2 cellular contexts compared by ENCODE assay signal in the genomic region with DNA sequence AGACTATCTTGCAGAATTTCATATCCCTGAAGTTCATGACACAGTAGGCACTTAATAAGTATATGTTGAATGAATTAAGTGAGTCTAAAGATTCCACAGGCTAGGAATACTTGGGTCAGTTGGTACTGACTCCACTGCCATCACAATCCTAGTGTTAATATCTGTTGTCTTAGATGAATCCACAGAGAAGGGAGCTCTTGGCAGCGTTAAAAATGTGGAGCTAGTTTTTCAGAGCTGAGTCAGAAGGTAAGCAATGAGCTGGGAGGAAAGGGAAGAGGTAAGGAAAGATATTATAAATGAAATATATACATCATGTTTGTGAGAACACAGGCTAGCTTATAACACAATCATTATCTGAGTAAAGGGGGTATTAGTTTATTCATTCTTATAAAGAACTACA.
TF ChIP-seq lines count a peak whose summit lies in the region.

No MANE protein-coding gene starts in this region.

TF ChIP-seq in IMR-90, 13 proteins besides CTCF, POLR2A, EP300 and RAD21 (continued from another document):
- TF ChIP-seq NFE2L2 (IDR thresholded peaks at IDR 0.05; ENCODE audit: low read depth, low read length) (no peak), BHLHE40 (IDR thresholded peaks at IDR 0.05; ENCODE audit: low read depth, low read length) (no peak), SMC3 (IDR thresholded peaks at IDR 0.05; ENCODE audit: low read depth, low read length) (no peak), CEBPB (IDR thresholded peaks at IDR 0.05; ENCODE audit: low read depth, low read length) (no peak), RFX5 (IDR thresholded peaks at IDR 0.05; ENCODE audit: low read depth, low read length) (no peak)
- TF ChIP-seq, protein P1, sequence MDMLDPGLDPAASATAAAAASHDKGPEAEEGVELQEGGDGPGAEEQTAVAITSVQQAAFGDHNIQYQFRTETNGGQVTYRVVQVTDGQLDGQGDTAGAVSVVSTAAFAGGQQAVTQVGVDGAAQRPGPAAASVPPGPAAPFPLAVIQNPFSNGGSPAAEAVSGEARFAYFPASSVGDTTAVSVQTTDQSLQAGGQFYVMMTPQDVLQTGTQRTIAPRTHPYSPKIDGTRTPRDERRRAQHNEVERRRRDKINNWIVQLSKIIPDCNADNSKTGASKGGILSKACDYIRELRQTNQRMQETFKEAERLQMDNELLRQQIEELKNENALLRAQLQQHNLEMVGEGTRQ (IDR thresholded peaks at IDR 0.05; ENCODE audit: low read depth, low read length): no peak
- TF ChIP-seq, protein P2, sequence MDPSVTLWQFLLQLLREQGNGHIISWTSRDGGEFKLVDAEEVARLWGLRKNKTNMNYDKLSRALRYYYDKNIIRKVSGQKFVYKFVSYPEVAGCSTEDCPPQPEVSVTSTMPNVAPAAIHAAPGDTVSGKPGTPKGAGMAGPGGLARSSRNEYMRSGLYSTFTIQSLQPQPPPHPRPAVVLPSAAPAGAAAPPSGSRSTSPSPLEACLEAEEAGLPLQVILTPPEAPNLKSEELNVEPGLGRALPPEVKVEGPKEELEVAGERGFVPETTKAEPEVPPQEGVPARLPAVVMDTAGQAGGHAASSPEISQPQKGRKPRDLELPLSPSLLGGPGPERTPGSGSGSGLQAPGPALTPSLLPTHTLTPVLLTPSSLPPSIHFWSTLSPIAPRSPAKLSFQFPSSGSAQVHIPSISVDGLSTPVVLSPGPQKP (IDR thresholded peaks at IDR 0.05; ENCODE audit: borderline replicate concordance, low read depth, low read length): no peak
TF ChIP-seq in IMR-90: peak in this region for 0.

TF ChIP-seq in SK-N-SH treated with all-trans-retinoic acid at 6 μM for 48 hours, 23 proteins besides CTCF, POLR2A, EP300 and RAD21:
- TF ChIP-seq, protein P3, sequence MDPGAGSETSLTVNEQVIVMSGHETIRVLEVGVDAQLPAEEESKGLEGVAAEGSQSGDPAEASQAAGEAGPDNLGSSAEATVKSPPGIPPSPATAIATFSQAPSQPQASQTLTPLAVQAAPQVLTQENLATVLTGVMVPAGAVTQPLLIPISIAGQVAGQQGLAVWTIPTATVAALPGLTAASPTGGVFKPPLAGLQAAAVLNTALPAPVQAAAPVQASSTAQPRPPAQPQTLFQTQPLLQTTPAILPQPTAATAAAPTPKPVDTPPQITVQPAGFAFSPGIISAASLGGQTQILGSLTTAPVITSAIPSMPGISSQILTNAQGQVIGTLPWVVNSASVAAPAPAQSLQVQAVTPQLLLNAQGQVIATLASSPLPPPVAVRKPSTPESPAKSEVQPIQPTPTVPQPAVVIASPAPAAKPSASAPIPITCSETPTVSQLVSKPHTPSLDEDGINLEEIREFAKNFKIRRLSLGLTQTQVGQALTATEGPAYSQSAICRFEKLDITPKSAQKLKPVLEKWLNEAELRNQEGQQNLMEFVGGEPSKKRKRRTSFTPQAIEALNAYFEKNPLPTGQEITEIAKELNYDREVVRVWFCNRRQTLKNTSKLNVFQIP (CRISPR knock-in tag; IDR thresholded peaks at IDR 0.05; ENCODE audit: borderline replicate concordance, low read depth): no peak
- TF ChIP-seq, protein P4, sequence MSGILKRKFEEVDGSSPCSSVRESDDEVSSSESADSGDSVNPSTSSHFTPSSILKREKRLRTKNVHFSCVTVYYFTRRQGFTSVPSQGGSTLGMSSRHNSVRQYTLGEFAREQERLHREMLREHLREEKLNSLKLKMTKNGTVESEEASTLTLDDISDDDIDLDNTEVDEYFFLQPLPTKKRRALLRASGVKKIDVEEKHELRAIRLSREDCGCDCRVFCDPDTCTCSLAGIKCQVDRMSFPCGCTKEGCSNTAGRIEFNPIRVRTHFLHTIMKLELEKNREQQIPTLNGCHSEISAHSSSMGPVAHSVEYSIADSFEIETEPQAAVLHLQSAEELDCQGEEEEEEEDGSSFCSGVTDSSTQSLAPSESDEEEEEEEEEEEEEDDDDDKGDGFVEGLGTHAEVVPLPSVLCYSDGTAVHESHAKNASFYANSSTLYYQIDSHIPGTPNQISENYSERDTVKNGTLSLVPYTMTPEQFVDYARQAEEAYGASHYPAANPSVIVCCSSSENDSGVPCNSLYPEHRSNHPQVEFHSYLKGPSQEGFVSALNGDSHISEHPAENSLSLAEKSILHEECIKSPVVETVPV (CRISPR knock-in tag; IDR thresholded peaks at IDR 0.05): no peak
- TF ChIP-seq, protein P5, sequence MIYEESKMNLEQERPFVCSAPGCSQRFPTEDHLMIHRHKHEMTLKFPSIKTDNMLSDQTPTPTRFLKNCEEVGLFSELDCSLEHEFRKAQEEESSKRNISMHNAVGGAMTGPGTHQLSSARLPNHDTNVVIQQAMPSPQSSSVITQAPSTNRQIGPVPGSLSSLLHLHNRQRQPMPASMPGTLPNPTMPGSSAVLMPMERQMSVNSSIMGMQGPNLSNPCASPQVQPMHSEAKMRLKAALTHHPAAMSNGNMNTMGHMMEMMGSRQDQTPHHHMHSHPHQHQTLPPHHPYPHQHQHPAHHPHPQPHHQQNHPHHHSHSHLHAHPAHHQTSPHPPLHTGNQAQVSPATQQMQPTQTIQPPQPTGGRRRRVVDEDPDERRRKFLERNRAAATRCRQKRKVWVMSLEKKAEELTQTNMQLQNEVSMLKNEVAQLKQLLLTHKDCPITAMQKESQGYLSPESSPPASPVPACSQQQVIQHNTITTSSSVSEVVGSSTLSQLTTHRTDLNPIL (CRISPR knock-in tag; IDR thresholded peaks at IDR 0.05; ENCODE audit: low read depth): no peak
- TF ChIP-seq ZFP3 (CRISPR knock-in tag; IDR thresholded peaks at IDR 0.05) (no peak), ZC3H10 (CRISPR knock-in tag; IDR thresholded peaks at IDR 0.05) (no peak), PPARA (CRISPR knock-in tag; IDR thresholded peaks at IDR 0.05; ENCODE audit: borderline replicate concordance) (no peak), TCF4 (CRISPR knock-in tag; IDR thresholded peaks at IDR 0.05; ENCODE audit: borderline replicate concordance) (no peak), RARB (CRISPR knock-in tag; IDR thresholded peaks at IDR 0.05) (no peak), ESRRG (CRISPR knock-in tag; IDR thresholded peaks at IDR 0.05) (no peak), TOX (CRISPR knock-in tag; IDR thresholded peaks at IDR 0.05; ENCODE audit: borderline replicate concordance) (no peak), ZNF70 (CRISPR knock-in tag; IDR thresholded peaks at IDR 0.05) (no peak), SNAI2 (CRISPR knock-in tag; IDR thresholded peaks at IDR 0.05) (no peak), ZNF8 (CRISPR knock-in tag; IDR thresholded peaks at IDR 0.05) (no peak), ZFP30 (CRISPR knock-in tag; IDR thresholded peaks at IDR 0.05) (no peak), OSR1 (CRISPR knock-in tag; IDR thresholded peaks at IDR 0.05) (no peak), BACH2 (CRISPR knock-in tag; IDR thresholded peaks at IDR 0.05; ENCODE audit: borderline replicate concordance) (no peak)
- TF ChIP-seq, protein P6, sequence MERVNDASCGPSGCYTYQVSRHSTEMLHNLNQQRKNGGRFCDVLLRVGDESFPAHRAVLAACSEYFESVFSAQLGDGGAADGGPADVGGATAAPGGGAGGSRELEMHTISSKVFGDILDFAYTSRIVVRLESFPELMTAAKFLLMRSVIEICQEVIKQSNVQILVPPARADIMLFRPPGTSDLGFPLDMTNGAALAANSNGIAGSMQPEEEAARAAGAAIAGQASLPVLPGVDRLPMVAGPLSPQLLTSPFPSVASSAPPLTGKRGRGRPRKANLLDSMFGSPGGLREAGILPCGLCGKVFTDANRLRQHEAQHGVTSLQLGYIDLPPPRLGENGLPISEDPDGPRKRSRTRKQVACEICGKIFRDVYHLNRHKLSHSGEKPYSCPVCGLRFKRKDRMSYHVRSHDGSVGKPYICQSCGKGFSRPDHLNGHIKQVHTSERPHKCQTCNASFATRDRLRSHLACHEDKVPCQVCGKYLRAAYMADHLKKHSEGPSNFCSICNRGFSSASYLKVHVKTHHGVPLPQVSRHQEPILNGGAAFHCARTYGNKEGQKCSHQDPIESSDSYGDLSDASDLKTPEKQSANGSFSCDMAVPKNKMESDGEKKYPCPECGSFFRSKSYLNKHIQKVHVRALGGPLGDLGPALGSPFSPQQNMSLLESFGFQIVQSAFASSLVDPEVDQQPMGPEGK (CRISPR knock-in tag; IDR thresholded peaks at IDR 0.05; ENCODE audit: borderline replicate concordance): no peak
- TF ChIP-seq, protein P7, sequence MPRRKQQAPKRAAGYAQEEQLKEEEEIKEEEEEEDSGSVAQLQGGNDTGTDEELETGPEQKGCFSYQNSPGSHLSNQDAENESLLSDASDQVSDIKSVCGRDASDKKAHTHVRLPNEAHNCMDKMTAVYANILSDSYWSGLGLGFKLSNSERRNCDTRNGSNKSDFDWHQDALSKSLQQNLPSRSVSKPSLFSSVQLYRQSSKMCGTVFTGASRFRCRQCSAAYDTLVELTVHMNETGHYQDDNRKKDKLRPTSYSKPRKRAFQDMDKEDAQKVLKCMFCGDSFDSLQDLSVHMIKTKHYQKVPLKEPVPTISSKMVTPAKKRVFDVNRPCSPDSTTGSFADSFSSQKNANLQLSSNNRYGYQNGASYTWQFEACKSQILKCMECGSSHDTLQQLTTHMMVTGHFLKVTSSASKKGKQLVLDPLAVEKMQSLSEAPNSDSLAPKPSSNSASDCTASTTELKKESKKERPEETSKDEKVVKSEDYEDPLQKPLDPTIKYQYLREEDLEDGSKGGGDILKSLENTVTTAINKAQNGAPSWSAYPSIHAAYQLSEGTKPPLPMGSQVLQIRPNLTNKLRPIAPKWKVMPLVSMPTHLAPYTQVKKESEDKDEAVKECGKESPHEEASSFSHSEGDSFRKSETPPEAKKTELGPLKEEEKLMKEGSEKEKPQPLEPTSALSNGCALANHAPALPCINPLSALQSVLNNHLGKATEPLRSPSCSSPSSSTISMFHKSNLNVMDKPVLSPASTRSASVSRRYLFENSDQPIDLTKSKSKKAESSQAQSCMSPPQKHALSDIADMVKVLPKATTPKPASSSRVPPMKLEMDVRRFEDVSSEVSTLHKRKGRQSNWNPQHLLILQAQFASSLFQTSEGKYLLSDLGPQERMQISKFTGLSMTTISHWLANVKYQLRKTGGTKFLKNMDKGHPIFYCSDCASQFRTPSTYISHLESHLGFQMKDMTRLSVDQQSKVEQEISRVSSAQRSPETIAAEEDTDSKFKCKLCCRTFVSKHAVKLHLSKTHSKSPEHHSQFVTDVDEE (CRISPR knock-in tag; IDR thresholded peaks at IDR 0.05): no peak
TF ChIP-seq in SK-N-SH treated with all-trans-retinoic acid at 6 μM for 48 hours: peak in this region for 0.
